8 cellular contexts compared by ENCODE assay signal in genomic region chr5:77645158-77645994, GRCh38. TPM values are rescaled to one million over a fixed set of nuclear protein-coding genes. Genes with fewer than 3 reads are reported as not detected.
DNase-seq lines count a peak whose midpoint lies in the region; ATAC-seq and TF ChIP-seq lines count a peak whose summit lies in the region.

No MANE protein-coding gene starts in this region.

- H3K4me1 ChIP-seq in esophagus squamous epithelium = peaks cover 11 to 40% (median 17%) of the 10 kb centered on the region in 3 donors
- H3K4me1 ChIP-seq in osteoblast (ENCODE audit: insufficient read depth, low read length) = no peaks in the 10 kb centered on the region

- peaks cover 3% of the 10 kb centered on the region for H4K20me1 ChIP-seq in osteoblast (ENCODE audit: insufficient read depth, low read length)

- H3K9me3 ChIP-seq in esophagus squamous epithelium (no peaks in the 10 kb centered on the region), osteoblast (ENCODE audit: low read depth, low read length) (no peaks in the 10 kb centered on the region)

- peak; percentile 67 for ATAC-seq in HG03064 (IDR thresholded peaks at IDR 0.05; ENCODE audit: low read depth, unreplicated experiment)
- ATAC-seq in GM18519 (IDR thresholded peaks at IDR 0.05; ENCODE audit: low FRiP score, unreplicated experiment) = no peak

- TF ChIP-seq POLR2A in esophagus squamous epithelium (IDR thresholded peaks at IDR 0.05) = no peak

- H3K4me2 ChIP-seq in osteoblast (ENCODE audit: insufficient read depth, low read length) = peak overlapping the region; percentile 77

- 1 to 5% methylated on average over 8 to 10 of the region's 80 CpGs for WGBS in esophagus squamous epithelium, 2 donors

- intact Hi-C loops in esophagus squamous epithelium (cut with DNase I) = no loop called here

- H3K4me3 ChIP-seq in WI38 (ENCODE audit: low read depth, low read length) (peak overlapping the region; percentile 31; the same call in 1 of the 2 replicates), esophagus squamous epithelium (peak overlapping the region in 2 of 4 donors; percentile 29 to 58), osteoblast (ENCODE audit: insufficient read depth, low read length) (peak overlapping the region; percentile 28)

- TF ChIP-seq CTCF in WI38 (IDR thresholded peaks at IDR 0.05; ENCODE audit: low read depth, low read length) (no peak), esophagus squamous epithelium (IDR thresholded peaks at IDR 0.05) (peak in 4 of 6 experiments; percentile 28 to 53 (median 32)), osteoblast (IDR thresholded peaks at IDR 0.05; ENCODE audit: extremely low read depth, low read depth, low read length) (peak; percentile 21)

- H3K79me2 ChIP-seq in osteoblast (ENCODE audit: insufficient read depth, low read length) = no peaks in the 10 kb centered on the region

- H2AFZ ChIP-seq in osteoblast (ENCODE audit: low read length) = no peak overlapping the region

- no peak overlapping the region for H3K27ac ChIP-seq in esophagus squamous epithelium
- no peak overlapping the region for H3K27ac ChIP-seq in osteoblast (ENCODE audit: low read depth, low read length)

- DNase-seq in DMS 273 (lab: John Stamatoyannopoulos, UW; ENCODE audit: unreplicated experiment) = peak; percentile 87
- no peak for DNase-seq in DMS 273 treated with DMSO at 0.1 percent for 48 hours (lab: John Stamatoyannopoulos, UW)
- DNase-seq in esophagus squamous epithelium (lab: John Stamatoyannopoulos, UW) = no peak
- peak; percentile 93 for DNase-seq in osteoblast (ENCODE audit: insufficient read length, low spot score, missing footprints)
- DNase-seq in NCI-H2107 (lab: John Stamatoyannopoulos, UW) = no peak

- H3K36me3 ChIP-seq in esophagus squamous epithelium (no peaks in the 10 kb centered on the region), osteoblast (ENCODE audit: insufficient read depth, low read length) (no peaks in the 10 kb centered on the region)

- peaks cover 22 to 98% (median 45%) of the 10 kb centered on the region in 4 donors for H3K27me3 ChIP-seq in esophagus squamous epithelium
- peaks cover 96% of the 10 kb centered on the region for H3K27me3 ChIP-seq in osteoblast (ENCODE audit: insufficient read depth, low read length)

RNA-seq across cellular contexts. Expression of gene OTP, which starts 6.9 kb away (rescaled TPM):
- total RNA-seq in esophagus squamous epithelium (not detected), osteoblast (under 0.01 TPM in 1 of 2 replicates, not detected in the other)

Comparison
In these comparisons a context has a peak if more than half of its experiments do, and no peak if none do; other contexts are left out.
1. DNase-seq: peak in DMS 273 (single experiment) and osteoblast (single experiment); none in DMS 273 treated with DMSO at 0.1 percent for 48 hours (single experiment), esophagus squamous epithelium (single experiment) and NCI-H2107 (single experiment).